Comparison of ENCODE assay signal across 10 cellular contexts in genomic region chr16:684961-685696, GRCh38. TPM values are rescaled to one million over a fixed set of nuclear protein-coding genes. Genes with fewer than 3 reads are reported as not detected.
A peak's percentile ranks its signal among the peaks of the same experiment; 100 is the strongest.
DNase-seq lines count a peak whose midpoint lies in the region; ATAC-seq and TF ChIP-seq lines count a peak whose summit lies in the region.
"Had no signal": no experiment of that assay in that cellular context is flagged by ENCODE, and none has a peak within 500 bp of the region (broad histone marks: within the 10 kb centered on the region; RNA-seq: fewer than 3 reads in every experiment).

No MANE protein-coding gene starts in this region.

- H3K9me3 ChIP-seq in Panc1 (ENCODE audit: control insufficient read depth, insufficient read depth, low read depth, low read length): no peaks in the 10 kb centered on the region
- H3K9me3 ChIP-seq in vagina: no peaks in the 10 kb centered on the region
- H3K9me3 ChIP-seq: body of pancreas had no signal

- BruUV-seq in Panc1 (replicated peaks; lab: Mats Ljungman, UMichigan): no TSS peak

- in situ Hi-C loops in Panc1 (cut with HindIII; ENCODE audit: low pct_unique_long_range_greater_than_20kb, low sequenced_read_pairs): no loop called here

- H3K4me3 Mint-ChIP-seq in stimulated activated naive CD8-positive, alpha-beta T cell treated with anti-CD3 and anti-CD28 coated beads, Interleukin-15, Interleukin-2, amounts not matched to agents 100 ng/mL and 50 ng/mL, for 24 hours: peak overlapping the region; percentile 3

- H3K36me3 ChIP-seq in Panc1 (ENCODE audit: control insufficient read depth, insufficient read depth, low read length) (peaks cover 10% of the 10 kb centered on the region; the same call in 1 of the 2 replicates), vagina (peaks cover 0 to 29% of the 10 kb centered on the region in 2 donors)

- ATAC-seq in stimulated activated naive CD8-positive, alpha-beta T cell treated with anti-CD3 and anti-CD28 coated beads, Interleukin-15, Interleukin-2, amounts not matched to agents 100 U/mL and 50 U/mL, for 24 hours: no peak
- no peak for ATAC-seq in Panc1
- no peak for ATAC-seq in left lobe of liver
- ATAC-seq in HG03521 (IDR thresholded peaks at IDR 0.05; ENCODE audit: unreplicated experiment): no peak
- ATAC-seq in HG02885 (IDR thresholded peaks at IDR 0.05; ENCODE audit: poor library complexity, unreplicated experiment): no peak

- no peak for TF ChIP-seq POLR2A in vagina (IDR thresholded peaks at IDR 0.05)

- peaks cover 21% of the 10 kb centered on the region for H3K36me3 Mint-ChIP-seq in stimulated activated naive CD8-positive, alpha-beta T cell treated with anti-CD3 and anti-CD28 coated beads, Interleukin-15, Interleukin-2, amounts not matched to agents 100 ng/mL and 50 ng/mL, for 24 hours (ENCODE audit: low read depth)

- H3K27me3 ChIP-seq in Panc1 (ENCODE audit: control insufficient read depth, insufficient read depth, low read length) (no peaks in the 10 kb centered on the region), vagina (no peaks in the 10 kb centered on the region)
- H3K27me3 ChIP-seq: body of pancreas had no signal

- peaks cover 42% of the 10 kb centered on the region for H3K4me1 Mint-ChIP-seq in stimulated activated naive CD8-positive, alpha-beta T cell treated with anti-CD3 and anti-CD28 coated beads, Interleukin-15, Interleukin-2, amounts not matched to agents 100 ng/mL and 50 ng/mL, for 24 hours (ENCODE audit: low read depth)

- TF ChIP-seq CTCF in Panc1 (IDR thresholded peaks at IDR 0.05) (no peak), vagina (IDR thresholded peaks at IDR 0.05) (no peak)

- H3K4me1 ChIP-seq in Panc1 (ENCODE audit: control insufficient read depth, insufficient read depth, low read length) (peaks cover 24% of the 10 kb centered on the region), vagina (peaks cover 64% of the 10 kb centered on the region)

- CTCF ChIA-PET in Panc1 (lab: Charles Lee): no interaction called here

- no peak overlapping the region for H3K27ac Mint-ChIP-seq in stimulated activated naive CD8-positive, alpha-beta T cell treated with anti-CD3 and anti-CD28 coated beads, Interleukin-15, Interleukin-2, amounts not matched to agents 100 ng/mL and 50 ng/mL, for 24 hours

- no peak for DNase-seq in stimulated activated naive CD8-positive, alpha-beta T cell treated with anti-CD3 and anti-CD28 coated beads, Interleukin-15, Interleukin-2, amounts not matched to agents 100 U/mL and 50 U/mL, for 24 hours
- DNase-seq in Panc1 (ENCODE audit: low read depth, low spot score) (no peak), left lobe of liver (ENCODE audit: low spot score) (peak; percentile 65), vagina (ENCODE audit: extremely low spot score in 2 of 2) (no peak), hepatic stellate cell (ENCODE audit: low spot score) (no peak)

- POLR2A ChIA-PET in Panc1 (lab: Charles Lee): no interaction called here

- no peaks in the 10 kb centered on the region for H3K27me3 Mint-ChIP-seq in stimulated activated naive CD8-positive, alpha-beta T cell treated with anti-CD3 and anti-CD28 coated beads, Interleukin-15, Interleukin-2, amounts not matched to agents 100 ng/mL and 50 ng/mL, for 24 hours

- H3K27ac ChIP-seq in Panc1 (ENCODE audit: low read length): peak overlapping the region; percentile 34; the same call in 1 of the 2 replicates
- peak overlapping the region; percentile 67 for H3K27ac ChIP-seq in vagina

- no peaks in the 10 kb centered on the region for H3K9me3 Mint-ChIP-seq in stimulated activated naive CD8-positive, alpha-beta T cell treated with anti-CD3 and anti-CD28 coated beads, Interleukin-15, Interleukin-2, amounts not matched to agents 100 ng/mL and 50 ng/mL, for 24 hours
- H3K9me3 Mint-ChIP-seq: nephron had no signal

- intact Hi-C loops in Panc1 (cut with micrococcal nuclease; ENCODE audit: unreplicated experiment) (loop anchor here (10.0 kb wide), 1 partner anchor 1090 kb away; the partner anchor contains the start of genes EME2, MRPS34 and NME3), vagina (cut with DNase I) (no loop called here)

- H3K4me3 ChIP-seq in Panc1 (ENCODE audit: low read depth in 2 of 2, low read length in 2 of 2) (no peak overlapping the region), vagina (peak overlapping the region; percentile 60 to 92)

RNA-seq across cellular contexts. Expression of gene JMJD8, which starts 1.0 kb away (rescaled TPM):
- total RNA-seq in Panc1 (2021; ENCODE audit: unreplicated experiment) (73.9 TPM), left lobe of liver (40.5 TPM), vagina (62.9 TPM)
- polyA plus RNA-seq in Panc1 (2012; ENCODE audit: insufficient read length): 136 TPM

RNA-seq across cellular contexts. Expression of gene STUB1, which starts 4.9 kb away (rescaled TPM):
- total RNA-seq in Panc1 (2021; ENCODE audit: unreplicated experiment): 217 TPM
- 401 TPM for polyA plus RNA-seq in Panc1 (2012; ENCODE audit: insufficient read length)
- 56.2 TPM for total RNA-seq in left lobe of liver
- total RNA-seq in vagina: 124 TPM

RNA-seq across cellular contexts. Expression of gene WDR24, which starts 5.1 kb away (rescaled TPM):
- total RNA-seq in Panc1 (2021; ENCODE audit: unreplicated experiment) (17.9 TPM), left lobe of liver (12.2 TPM), vagina (12.3 TPM)
- 23.4 TPM for polyA plus RNA-seq in Panc1 (2012; ENCODE audit: insufficient read length)

RNA-seq across cellular contexts. Expression of gene RHBDL1, which starts 9.7 kb away (rescaled TPM):
- total RNA-seq in Panc1 (2021; ENCODE audit: unreplicated experiment) (6.6 TPM), left lobe of liver (1.1 TPM), vagina (1.7 TPM)
- 14.1 TPM for polyA plus RNA-seq in Panc1 (2012; ENCODE audit: insufficient read length)

RNA-seq across cellular contexts. Expression of gene RHOT2, which starts 17.2 kb away (rescaled TPM):
- total RNA-seq in Panc1 (2021; ENCODE audit: unreplicated experiment) (195 TPM), left lobe of liver (57.9 TPM), vagina (91.1 TPM)
- polyA plus RNA-seq in Panc1 (2012; ENCODE audit: insufficient read length): 223 TPM

Comparison
In these comparisons a context has a peak if more than half of its experiments do, and no peak if none do; other contexts are left out.
1. H3K4me3 ChIP-seq: peak in vagina (2 of 2); none in Panc1 (0 of 2).